15 cellular contexts compared by ENCODE assay signal in the genomic region with DNA sequence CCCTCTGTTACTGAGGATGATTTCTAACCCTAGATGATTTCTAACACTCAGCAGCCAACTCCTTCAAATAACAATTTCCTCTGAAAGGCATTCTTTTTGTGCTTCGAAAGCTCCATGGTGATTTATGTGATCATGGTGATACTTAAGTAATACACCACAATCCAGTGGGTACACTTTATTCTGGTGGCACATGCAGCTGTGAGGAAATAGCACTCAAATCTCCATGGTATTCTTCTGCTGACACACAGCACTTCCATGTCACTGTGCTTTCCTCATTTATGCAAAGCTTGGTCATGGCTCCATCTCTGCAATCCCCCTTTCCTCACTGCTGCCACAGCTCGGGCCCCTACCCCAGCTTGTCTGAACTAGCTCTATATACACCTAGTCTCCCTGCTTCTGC.
DNase-seq lines count a peak whose midpoint lies in the region; TF ChIP-seq lines count a peak whose summit lies in the region.
"Had no signal": no experiment of that assay in that cellular context is flagged by ENCODE, and none has a peak within 500 bp of the region (broad histone marks: within the 10 kb centered on the region; RNA-seq: fewer than 3 reads in every experiment).

No MANE protein-coding gene starts in this region.

- H3K36me3 Mint-ChIP-seq in MCF 10A (ENCODE audit: insufficient read depth, unreplicated experiment): peaks cover 54% of the 10 kb centered on the region
- H3K36me3 Mint-ChIP-seq in nephron progenitor cell (ENCODE audit: low read depth): peaks cover 66% of the 10 kb centered on the region
- peaks cover 39% of the 10 kb centered on the region for H3K36me3 Mint-ChIP-seq in type B pancreatic cell

- no peaks in the 10 kb centered on the region for H3K27me3 ChIP-seq in breast epithelium
- no peaks in the 10 kb centered on the region for H3K27me3 ChIP-seq in esophagus muscularis mucosa
- H3K27me3 ChIP-seq: BLaER1 treated with 17β-estradiol and CSF1 and Interleukin-3, amounts not matched to agents 10 nM and 100 nM had no signal

- POLR2A ChIA-PET in MCF 10A (lab: Yijun Ruan, JAX): no interaction called here

- TF ChIP-seq EP300 in esophagus muscularis mucosa (IDR thresholded peaks at IDR 0.05): no peak

- TF ChIP-seq POLR2A in breast epithelium (IDR thresholded peaks at IDR 0.05) (no peak), esophagus muscularis mucosa (IDR thresholded peaks at IDR 0.05; ENCODE audit: low read depth) (no peak)

- H3K4me3 ChIP-seq in breast epithelium (no peak overlapping the region), esophagus muscularis mucosa (no peak overlapping the region)
- H3K4me3 ChIP-seq: BLaER1 treated with 17β-estradiol and CSF1 and Interleukin-3, amounts not matched to agents 10 nM and 100 nM; GM12878; GM23248 had no signal

- no peaks in the 10 kb centered on the region for H3K27me3 Mint-ChIP-seq in MCF 10A (ENCODE audit: insufficient read depth, unreplicated experiment)
- no peaks in the 10 kb centered on the region for H3K27me3 Mint-ChIP-seq in nephron progenitor cell (ENCODE audit: low read depth, poor library complexity)
- H3K27me3 Mint-ChIP-seq in type B pancreatic cell: no peaks in the 10 kb centered on the region

- BruUV-seq in MCF 10A (replicated peaks; lab: Mats Ljungman, UMichigan): no TSS peak

- no peak overlapping the region for H3K4me3 Mint-ChIP-seq in MCF 10A (ENCODE audit: unreplicated experiment)
- H3K4me3 Mint-ChIP-seq in nephron progenitor cell: no peak overlapping the region
- H3K4me3 Mint-ChIP-seq in type B pancreatic cell: no peak overlapping the region
- H3K4me3 Mint-ChIP-seq: CD4-positive, alpha-beta T cell had no signal

- intact Hi-C loops in MCF 10A (cut with micrococcal nuclease) (no loop called here), breast epithelium (cut with DNase I; ENCODE audit: low total_unique reads) (no loop called here), esophagus muscularis mucosa (cut with DNase I) (no loop called here)

- H3K9me3 ChIP-seq in breast epithelium: no peaks in the 10 kb centered on the region
- no peaks in the 10 kb centered on the region for H3K9me3 ChIP-seq in esophagus muscularis mucosa

- no peaks in the 10 kb centered on the region for H3K9me3 Mint-ChIP-seq in MCF 10A (ENCODE audit: unreplicated experiment)
- no peaks in the 10 kb centered on the region for H3K9me3 Mint-ChIP-seq in nephron progenitor cell
- no peaks in the 10 kb centered on the region for H3K9me3 Mint-ChIP-seq in type B pancreatic cell
- H3K9me3 Mint-ChIP-seq: CD4-positive, alpha-beta T cell had no signal

- H3K27ac ChIP-seq in breast epithelium: no peak overlapping the region
- H3K27ac ChIP-seq in esophagus muscularis mucosa (replicated peaks in 1 of 4): no peak overlapping the region
- H3K27ac ChIP-seq: BLaER1 treated with 17β-estradiol and CSF1 and Interleukin-3, amounts not matched to agents 10 nM and 100 nM; GM23248 had no signal

- WGBS in esophagus muscularis mucosa: 80% methylated on average over 2 of the region's 2 CpGs

- no peaks in the 10 kb centered on the region for H3K4me1 ChIP-seq in breast epithelium
- H3K4me1 ChIP-seq in esophagus muscularis mucosa: peaks cover 4 to 10% (median 7%) of the 10 kb centered on the region in 4 donors

- H3K4me1 Mint-ChIP-seq in MCF 10A (ENCODE audit: insufficient read depth, unreplicated experiment): no peaks in the 10 kb centered on the region
- H3K4me1 Mint-ChIP-seq in nephron progenitor cell: no peaks in the 10 kb centered on the region
- H3K4me1 Mint-ChIP-seq in type B pancreatic cell (ENCODE audit: unreplicated experiment): no peaks in the 10 kb centered on the region

- CTCF ChIA-PET in MCF 10A (lab: Yijun Ruan, JAX): interaction anchor here (0.5 to 2.1 kb wide), 8 partner anchors 12 to 536 kb away, joined by 3 to 7 read pairs (median 4); no protein-coding TSS in a partner anchor

- H3K27ac Mint-ChIP-seq in MCF 10A (ENCODE audit: low read depth, unreplicated experiment): peak overlapping the region; percentile 5
- H3K27ac Mint-ChIP-seq in nephron progenitor cell: peak overlapping the region; percentile 55
- peak overlapping the region; percentile 39 for H3K27ac Mint-ChIP-seq in type B pancreatic cell
- H3K27ac Mint-ChIP-seq: CD4-positive, alpha-beta T cell had no signal

- no peak for TF ChIP-seq CTCF in MCF 10A (IDR thresholded peaks at IDR 0.05; ENCODE audit: unreplicated experiment)
- TF ChIP-seq CTCF in breast epithelium (IDR thresholded peaks at IDR 0.05): no peak
- TF ChIP-seq CTCF in nephron progenitor cell (IDR thresholded peaks at IDR 0.05): no peak
- TF ChIP-seq CTCF in type B pancreatic cell (conservative IDR thresholded peaks at IDR 0.05): no peak
- no peak for TF ChIP-seq CTCF in esophagus muscularis mucosa (IDR thresholded peaks at IDR 0.05)

- DNase-seq in MCF 10A (ENCODE audit: unreplicated experiment) (no peak), breast epithelium (ENCODE audit: low spot score in 2 of 2) (no peak), amniotic epithelial cell (ENCODE audit: low read depth) (peak; percentile 46), nephron progenitor cell (no peak), type B pancreatic cell (ENCODE audit: extremely low spot score, unreplicated experiment) (no peak), CD1c-positive myeloid dendritic cell (ENCODE audit: extremely low spot score) (no peak), esophagus muscularis mucosa (ENCODE audit: extremely low spot score) (no peak), COLO668 (lab: John Stamatoyannopoulos, UW; ENCODE audit: unreplicated experiment) (no peak)
- DNase-seq: 8988T; AML-193; CD4-positive, alpha-beta T cell; DMS79; GM23248 had no signal

- H3K36me3 ChIP-seq in breast epithelium: peaks cover 11% of the 10 kb centered on the region
- peaks cover 27 to 90% (median 70%) of the 10 kb centered on the region in 4 donors for H3K36me3 ChIP-seq in esophagus muscularis mucosa

Comparison
In these comparisons a context has a peak if more than half of its experiments do, and no peak if none do; other contexts are left out.
1. H3K27ac Mint-ChIP-seq: peak in every context shown above with its lines; median percentile 55 in nephron progenitor cell; 39 in type B pancreatic cell; 5 in MCF 10A.